ENCODE assay signal across 23 cellular contexts in genomic region chr3:181354140-181354539, GRCh38.
A peak's percentile ranks its signal among the peaks of the same experiment; 100 is the strongest.
DNase-seq lines count a peak whose midpoint lies in the region; ATAC-seq and TF ChIP-seq lines count a peak whose summit lies in the region.
"Had no signal": no experiment of that assay in that cellular context is flagged by ENCODE, and none has a peak within 500 bp of the region (broad histone marks: within the 10 kb centered on the region; RNA-seq: fewer than 3 reads in every experiment).

No MANE protein-coding gene starts in this region.

- H3K4me2 ChIP-seq in DOHH2 (ENCODE audit: low read length) (no peak overlapping the region), OCI-LY7 (ENCODE audit: low read length) (no peak overlapping the region)

- H2AFZ ChIP-seq in OCI-LY7 (ENCODE audit: low read length): no peak overlapping the region

- intact Hi-C loops in OCI-LY7 (cut with micrococcal nuclease; ENCODE audit: unreplicated experiment) (no loop called here), Right ventricle myocardium superior (cut with DNase I) (no loop called here)

- TF ChIP-seq CTCF in DOHH2 (IDR thresholded peaks at IDR 0.05; ENCODE audit: low read depth, low read length, poor library complexity, severe bottlenecking) (peak; percentile 17), OCI-LY7 (conservative IDR thresholded peaks at IDR 0.05; ENCODE audit: low read length) (peak; percentile 51), foreskin keratinocyte (conservative IDR thresholded peaks at IDR 0.05) (peak; percentile 44)

- H3K27me3 ChIP-seq in DOHH2 (ENCODE audit: control insufficient read depth, low read length): no peaks in the 10 kb centered on the region
- peaks cover 5% of the 10 kb centered on the region for H3K27me3 ChIP-seq in foreskin keratinocyte

- H3K27ac ChIP-seq in DOHH2 (ENCODE audit: low read depth, low read length) (no peak overlapping the region), OCI-LY7 (ENCODE audit: low read depth, low read length, poor library complexity, severe bottlenecking) (no peak overlapping the region), foreskin keratinocyte (no peak overlapping the region)

- H3K4me1 ChIP-seq in DOHH2 (ENCODE audit: control insufficient read depth, low read length) (peaks cover 17% of the 10 kb centered on the region), OCI-LY7 (ENCODE audit: insufficient read depth, low read length, poor library complexity, severe bottlenecking) (no peaks in the 10 kb centered on the region), foreskin keratinocyte (no peaks in the 10 kb centered on the region)

- H3K79me2 ChIP-seq in DOHH2 (ENCODE audit: control insufficient read depth, low read length) (no peaks in the 10 kb centered on the region), OCI-LY7 (ENCODE audit: insufficient read depth, low read depth, low read length) (no peaks in the 10 kb centered on the region)

- H3K9me3 ChIP-seq in DOHH2 (ENCODE audit: control insufficient read depth, insufficient read depth, low read length) (no peaks in the 10 kb centered on the region), OCI-LY7 (ENCODE audit: low read length) (no peaks in the 10 kb centered on the region)

- peak; percentile 6 for DNase-seq in HEK293T (ENCODE audit: extremely low spot score)
- peak; percentile 4 for DNase-seq in OCI-LY7 (ENCODE audit: low spot score)
- no peak for DNase-seq in foreskin keratinocyte
- DNase-seq in Right ventricle myocardium superior: no peak
- DNase-seq in activated CD4-positive, alpha-beta T cell treated with anti-CD3 and anti-CD28 coated beads for 4 hours: no peak
- DNase-seq: C1 segment of cervical spinal cord; CD4-positive, alpha-beta memory T cell; DMS 273 treated with DMSO at 0.1 percent for 48 hours; DMS79; GF-D8; H7; KBM-7; NCI-H1092 treated with DMSO at 0.1 percent for 48 hours; NCI-H1436; NCI-H1930; NCI-H446; NCI-H524 treated with DMSO at 0.1 percent for 48 hours; NCI-H774; RPMI8226; SHP77 treated with DMSO at 0.1 percent for 48 hours; T-helper 1 cell had no signal

- H4K20me1 ChIP-seq in DOHH2 (ENCODE audit: control insufficient read depth, insufficient read depth, low read depth, low read length) (no peaks in the 10 kb centered on the region), OCI-LY7 (ENCODE audit: insufficient read depth, low read length) (no peaks in the 10 kb centered on the region)

- CTCF ChIA-PET in HEK293T (lab: Yijun Ruan, JAX): no interaction called here
- CTCF ChIA-PET in OCI-LY7 (lab: Charles Lee; ENCODE audit: unreplicated experiment): no interaction called here

- H3K4me3 ChIP-seq in DOHH2 (ENCODE audit: low read length) (no peak overlapping the region), OCI-LY7 (ENCODE audit: low read depth, low read length, poor library complexity, severe bottlenecking) (no peak overlapping the region)

- BruUV-seq in OCI-LY7 (replicated peaks; lab: Mats Ljungman, UMichigan): no TSS peak

- ATAC-seq in foreskin keratinocyte (peak; percentile 16), Right ventricle myocardium superior (ENCODE audit: poor library complexity) (no peak), GM21825 (IDR thresholded peaks at IDR 0.05; ENCODE audit: unreplicated experiment) (no peak)

- no peaks in the 10 kb centered on the region for H3K9me2 ChIP-seq in DOHH2 (replicated peaks; ENCODE audit: control insufficient read depth, low read length)
- H3K9me2 ChIP-seq in OCI-LY7 (ENCODE audit: insufficient read depth, low read length): no peaks in the 10 kb centered on the region

- no peaks in the 10 kb centered on the region for H3K36me3 ChIP-seq in DOHH2 (ENCODE audit: control insufficient read depth, low read length)
- H3K36me3 ChIP-seq in OCI-LY7 (ENCODE audit: insufficient read depth, low read length): no peaks in the 10 kb centered on the region

- POLR2A ChIA-PET in HEK293T (lab: Yijun Ruan, JAX) (no interaction called here), OCI-LY7 (lab: Charles Lee) (no interaction called here)

- no peaks in the 10 kb centered on the region for H3F3A ChIP-seq in DOHH2 (ENCODE audit: control insufficient read depth, insufficient read depth)

TF ChIP-seq in HEK293T, 16 proteins besides CTCF, POLR2A, EP300 and RAD21:
- TF ChIP-seq L3MBTL2 (conservative IDR thresholded peaks at IDR 0.05): no peak
- TF ChIP-seq HDGF (IDR thresholded peaks at IDR 0.05; ENCODE audit: borderline replicate concordance): no peak
- TF ChIP-seq FOXK2 (IDR thresholded peaks at IDR 0.05): no peak
- TF ChIP-seq ARNT (IDR thresholded peaks at IDR 0.05): no peak
- no peak for TF ChIP-seq PKNOX1 (IDR thresholded peaks at IDR 0.05)
- no peak for TF ChIP-seq BHLHE40 (IDR thresholded peaks at IDR 0.05; ENCODE audit: borderline replicate concordance)
- no peak for TF ChIP-seq NFRKB (IDR thresholded peaks at IDR 0.05)
- TF ChIP-seq SUZ12 (IDR thresholded peaks at IDR 0.05): no peak
- TF ChIP-seq SP1 (IDR thresholded peaks at IDR 0.05): no peak
- TF ChIP-seq ZNF384 (IDR thresholded peaks at IDR 0.05): no peak
- TF ChIP-seq CTBP1 (IDR thresholded peaks at IDR 0.05; ENCODE audit: borderline replicate concordance): no peak
- TF ChIP-seq FOXA1 (IDR thresholded peaks at IDR 0.05): no peak
- TF ChIP-seq TARDBP (IDR thresholded peaks at IDR 0.05): no peak
- no peak for TF ChIP-seq FOXM1 (IDR thresholded peaks at IDR 0.05; ENCODE audit: borderline replicate concordance)
- TF ChIP-seq LEF1 (IDR thresholded peaks at IDR 0.05; ENCODE audit: borderline replicate concordance): no peak
- TF ChIP-seq ELF4 (IDR thresholded peaks at IDR 0.05): no peak

Comparison
In these comparisons a context has a peak if more than half of its experiments do, and no peak if none do; other contexts are left out.
1. DNase-seq: peak in HEK293T (single experiment) and OCI-LY7 (single experiment); none in foreskin keratinocyte (0 of 2), Right ventricle myocardium superior (single experiment) and activated CD4-positive, alpha-beta T cell treated with anti-CD3 and anti-CD28 coated beads for 4 hours (0 of 2).
2. Peak in every context shown above with its lines, with median percentiles within 50 percentile points of each other: CTCF ChIP-seq.